Comparison of ENCODE assay signal across 9 cellular contexts in genomic region chr7:157355784-157356511, GRCh38. TPM values are rescaled to one million over a fixed set of nuclear protein-coding genes. Genes with fewer than 3 reads are reported as not detected.
A peak's percentile ranks its signal among the peaks of the same experiment; 100 is the strongest.
DNase-seq lines count a peak whose midpoint lies in the region; ATAC-seq and TF ChIP-seq lines count a peak whose summit lies in the region.
"Had no signal": no experiment of that assay in that cellular context is flagged by ENCODE, and none has a peak within 500 bp of the region (broad histone marks: within the 10 kb centered on the region; RNA-seq: fewer than 3 reads in every experiment).

No MANE protein-coding gene starts in this region.

- peaks cover 30% of the 10 kb centered on the region for H3K36me3 Mint-ChIP-seq in activated T-helper 1 cell treated with anti-CD3 and anti-CD28 coated beads, Interleukin-12 subunit alpha, Interleukin-12 subunit beta, Interleukin-2, Interleukin-4 antibody, amounts not matched to agents 30 ng/mL and 10 ng/mL and 1 ng/mL, durations not matched to agents 14 hours and 24 hours and 36 hours (ENCODE audit: low read depth)

- H3K27ac ChIP-seq in HEK293 (ENCODE audit: extremely low read depth, low read depth, low read length): no peak overlapping the region
- peak overlapping the region; percentile 6 to 53 for H3K27ac ChIP-seq in prostate gland

- H3K4me3 ChIP-seq in HEK293 (ENCODE audit: low read depth, low read length) (no peak overlapping the region), prostate gland (no peak overlapping the region)

- intact Hi-C loops in activated T-helper 1 cell treated with anti-CD3 and anti-CD28 coated beads, Interleukin-12 subunit alpha, Interleukin-12 subunit beta, Interleukin-2, Interleukin-4 antibody, amounts not matched to agents 30 ng/mL and 10 ng/mL and 1 ng/mL, durations not matched to agents 14 hours and 24 hours and 36 hours (cut with micrococcal nuclease): loop anchor here (2.0 kb wide), 1 partner anchor 31 kb away; no protein-coding TSS in a partner anchor
- intact Hi-C loops in Right ventricle myocardium superior (cut with DNase I): no loop called here
- intact Hi-C loops in prostate gland (cut with DNase I): no loop called here

- ATAC-seq in Right ventricle myocardium superior (ENCODE audit: poor library complexity) (peak; percentile 85), GM19023 (IDR thresholded peaks at IDR 0.05; ENCODE audit: unreplicated experiment) (no peak), GM19035 (IDR thresholded peaks at IDR 0.05; ENCODE audit: unreplicated experiment) (no peak)

- no peak overlapping the region for H3K4me3 Mint-ChIP-seq in activated T-helper 1 cell treated with anti-CD3 and anti-CD28 coated beads, Interleukin-12 subunit alpha, Interleukin-12 subunit beta, Interleukin-2, Interleukin-4 antibody, amounts not matched to agents 30 ng/mL and 10 ng/mL and 1 ng/mL, durations not matched to agents 14 hours and 24 hours and 36 hours

- POLR2A ChIA-PET in HEK293 (lab: Yijun Ruan, JAX): no interaction called here

- H3K9me3 ChIP-seq in HEK293 (ENCODE audit: control insufficient read depth, insufficient read depth, low read depth, low read length) (no peaks in the 10 kb centered on the region), prostate gland (no peaks in the 10 kb centered on the region)

- H3K27me3 Mint-ChIP-seq in activated T-helper 1 cell treated with anti-CD3 and anti-CD28 coated beads, Interleukin-12 subunit alpha, Interleukin-12 subunit beta, Interleukin-2, Interleukin-4 antibody, amounts not matched to agents 30 ng/mL and 10 ng/mL and 1 ng/mL, durations not matched to agents 14 hours and 24 hours and 36 hours (ENCODE audit: insufficient read depth): no peaks in the 10 kb centered on the region

- no peak for DNase-seq in activated T-helper 1 cell treated with anti-CD3 and anti-CD28 coated beads, Interleukin-12 subunit alpha, Interleukin-12 subunit beta, Interleukin-2, Interleukin-4 antibody, amounts not matched to agents 30 ng/mL and 10 ng/mL and 1 ng/mL, durations not matched to agents 14 hours and 24 hours and 36 hours (ENCODE audit: low spot score)
- DNase-seq in Right ventricle myocardium superior (no peak), prostate gland (ENCODE audit: low spot score) (peak; percentile 83), T1000 (lab: John Stamatoyannopoulos, UW) (no peak), DMS53 (lab: John Stamatoyannopoulos, UW) (no peak)
- DNase-seq: kidney glomerular epithelial cell had no signal

- no peaks in the 10 kb centered on the region; the same call in 1 of the 2 replicates for H3K4me1 ChIP-seq in HEK293 (ENCODE audit: control insufficient read depth, insufficient read depth, low read length)
- peaks cover 8% of the 10 kb centered on the region for H3K4me1 ChIP-seq in prostate gland (replicated peaks)

- no peaks in the 10 kb centered on the region for H3K27me3 ChIP-seq in prostate gland (replicated peaks; ENCODE audit: insufficient read depth)

- TF ChIP-seq CTCF in HEK293 (tag by site-specific recombination; IDR thresholded peaks at IDR 0.05): no peak
- no peak for TF ChIP-seq CTCF in prostate gland (IDR thresholded peaks at IDR 0.05)

- peaks cover 76% of the 10 kb centered on the region for H3K4me1 Mint-ChIP-seq in activated T-helper 1 cell treated with anti-CD3 and anti-CD28 coated beads, Interleukin-12 subunit alpha, Interleukin-12 subunit beta, Interleukin-2, Interleukin-4 antibody, amounts not matched to agents 30 ng/mL and 10 ng/mL and 1 ng/mL, durations not matched to agents 14 hours and 24 hours and 36 hours (ENCODE audit: low read depth)

- H3K36me3 ChIP-seq in HEK293 (ENCODE audit: control insufficient read depth in 2 of 2, insufficient read depth in 1 of 2, low read length in 2 of 2) (peaks cover 3 to 17% of the 10 kb centered on the region in 2 experiments; a peak in 2 of 3 replicates), prostate gland (peaks cover 0 to 9% of the 10 kb centered on the region in 2 donors)

- H3K9me3 Mint-ChIP-seq in activated T-helper 1 cell treated with anti-CD3 and anti-CD28 coated beads, Interleukin-12 subunit alpha, Interleukin-12 subunit beta, Interleukin-2, Interleukin-4 antibody, amounts not matched to agents 30 ng/mL and 10 ng/mL and 1 ng/mL, durations not matched to agents 14 hours and 24 hours and 36 hours: no peaks in the 10 kb centered on the region

- no peak for TF ChIP-seq POLR2A in prostate gland (IDR thresholded peaks at IDR 0.05)

- CTCF ChIA-PET in HEK293 (lab: Yijun Ruan, JAX): no interaction called here

- 27% methylated on average over 15 of the region's 15 CpGs for WGBS in prostate gland

- peak overlapping the region; percentile 48 for H3K27ac Mint-ChIP-seq in activated T-helper 1 cell treated with anti-CD3 and anti-CD28 coated beads, Interleukin-12 subunit alpha, Interleukin-12 subunit beta, Interleukin-2, Interleukin-4 antibody, amounts not matched to agents 30 ng/mL and 10 ng/mL and 1 ng/mL, durations not matched to agents 14 hours and 24 hours and 36 hours

TF ChIP-seq in HEK293, 187 proteins besides CTCF, POLR2A, EP300 and RAD21 (continues in another document):
- TF ChIP-seq ZNF366 (tag by site-specific recombination; conservative IDR thresholded peaks at IDR 0.05) (0 out of 2 replicates have a peak, but pooled peaks have one; percentile 7), ZBTB17 (tag by site-specific recombination; IDR thresholded peaks at IDR 0.05) (peak; percentile 81), INSM2 (tag by site-specific recombination; IDR thresholded peaks at IDR 0.05) (no peak), ZNF18 (tag by site-specific recombination; IDR thresholded peaks at IDR 0.05) (peak; percentile 60; the same call in 1 of the 2 replicates), WT1 (tag by site-specific recombination; IDR thresholded peaks at IDR 0.05) (no peak), GLIS1 (tag by site-specific recombination; IDR thresholded peaks at IDR 0.05) (no peak), SCRT2 (tag by site-specific recombination; IDR thresholded peaks at IDR 0.05) (peak; percentile 28; the same call in 1 of the 2 replicates), ZNF670 (tag by site-specific recombination; IDR thresholded peaks at IDR 0.05; ENCODE audit: low read depth) (no peak), ZNF302 (tag by site-specific recombination; IDR thresholded peaks at IDR 0.05; ENCODE audit: low read depth) (no peak), ZNF747 (tag by site-specific recombination; IDR thresholded peaks at IDR 0.05) (no peak), ZNF280D (tag by site-specific recombination; IDR thresholded peaks at IDR 0.05) (no peak), OSR2 (tag by site-specific recombination; IDR thresholded peaks at IDR 0.05) (peak; percentile 51), ZBTB20 (tag by site-specific recombination; IDR thresholded peaks at IDR 0.05) (no peak), ZNF138 (tag by site-specific recombination; IDR thresholded peaks at IDR 0.05; ENCODE audit: borderline replicate concordance) (no peak)

RNA-seq across cellular contexts. Expression of gene DNAJB6, which starts 19.1 kb away (rescaled TPM):
- total RNA-seq in activated T-helper 1 cell treated with anti-CD3 and anti-CD28 coated beads, Interleukin-12 subunit alpha, Interleukin-12 subunit beta, Interleukin-2, Interleukin-4 antibody, amounts not matched to agents 30 ng/mL and 10 ng/mL and 1 ng/mL, durations not matched to agents 14 hours and 24 hours and 36 hours: 127 and 137 TPM in 2 replicates
- total RNA-seq in Right ventricle myocardium superior (191 TPM), prostate gland (100 to 1,000 TPM in 1 of 2 donors, 10 to 100 TPM in 1; 68.3 to 199 TPM)
